ENCODE assay signal across 12 cellular contexts in genomic region chr17:33871720-33872535, GRCh38.
DNase-seq lines count a peak whose midpoint lies in the region; FAIRE-seq and TF ChIP-seq lines count a peak whose summit lies in the region.
"Had no signal": no experiment of that assay in that cellular context is flagged by ENCODE, and none has a peak within 500 bp of the region (broad histone marks: within the 10 kb centered on the region; RNA-seq: fewer than 3 reads in every experiment).

No MANE protein-coding gene starts in this region.

- peak; percentile 12 for DNase-seq in activated CD4-positive, alpha-beta memory T cell treated with anti-CD3 and anti-CD28 coated beads for 36 hours
- no peak for DNase-seq in activated CD4-positive, alpha-beta memory T cell treated with anti-CD3 and anti-CD28 coated beads, Interleukin-2, amount 10 ng/mL, durations not matched to agents 7 days and 5 days
- peak; percentile 3 for DNase-seq in NCI-H226
- DNase-seq in bronchial epithelial cell (ENCODE audit: low read depth): peak; percentile 82
- peak; percentile 88 for DNase-seq in renal cortical epithelial cell (ENCODE audit: low read depth)
- no peak for DNase-seq in NCI-H1092 (lab: John Stamatoyannopoulos, UW)
- no peak for DNase-seq in NCI-H128 (lab: John Stamatoyannopoulos, UW; ENCODE audit: unreplicated experiment)
- DNase-seq in testis: no peak
- DNase-seq: activated naive CD4-positive, alpha-beta T cell treated with anti-CD3 and anti-CD28 coated beads, Interleukin-2, amount 50 U/mL, for 16 hours; NCI-H187 treated with DMSO at 0.1 percent for 48 hours had no signal

- H3K9me3 Mint-ChIP-seq in activated CD4-positive, alpha-beta memory T cell treated with anti-CD3 and anti-CD28 coated beads for 36 hours: no peaks in the 10 kb centered on the region
- no peaks in the 10 kb centered on the region for H3K9me3 Mint-ChIP-seq in activated CD4-positive, alpha-beta memory T cell treated with anti-CD3 and anti-CD28 coated beads, Interleukin-2, amount 10 ng/mL, durations not matched to agents 7 days and 5 days

- CTCF ChIA-PET in activated CD4-positive, alpha-beta memory T cell treated with anti-CD3 and anti-CD28 coated beads for 36 hours (lab: Charles Lee): no interaction called here
- CTCF ChIA-PET in activated CD4-positive, alpha-beta memory T cell treated with anti-CD3 and anti-CD28 coated beads, Interleukin-2, amount 10 ng/mL, durations not matched to agents 7 days and 5 days (lab: Charles Lee): no interaction called here

- H3K9me3 ChIP-seq in testis: no peaks in the 10 kb centered on the region
- H3K9me3 ChIP-seq: SJCRH30 had no signal

- intact Hi-C loops in activated CD4-positive, alpha-beta memory T cell treated with anti-CD3 and anti-CD28 coated beads for 36 hours (cut with micrococcal nuclease): no loop called here
- intact Hi-C loops in testis (cut with DNase I; ENCODE audit: low total_unique reads): no loop called here

- no peak overlapping the region for H3K27ac Mint-ChIP-seq in activated CD4-positive, alpha-beta memory T cell treated with anti-CD3 and anti-CD28 coated beads for 36 hours
- no peak overlapping the region for H3K27ac Mint-ChIP-seq in activated CD4-positive, alpha-beta memory T cell treated with anti-CD3 and anti-CD28 coated beads, Interleukin-2, amount 10 ng/mL, durations not matched to agents 7 days and 5 days

- no peaks in the 10 kb centered on the region for H3K4me1 Mint-ChIP-seq in activated CD4-positive, alpha-beta memory T cell treated with anti-CD3 and anti-CD28 coated beads for 36 hours (ENCODE audit: low read depth)
- H3K4me1 Mint-ChIP-seq in activated CD4-positive, alpha-beta memory T cell treated with anti-CD3 and anti-CD28 coated beads, Interleukin-2, amount 10 ng/mL, durations not matched to agents 7 days and 5 days: no peaks in the 10 kb centered on the region

- no peaks in the 10 kb centered on the region for H3K36me3 Mint-ChIP-seq in activated CD4-positive, alpha-beta memory T cell treated with anti-CD3 and anti-CD28 coated beads for 36 hours
- H3K36me3 Mint-ChIP-seq in activated CD4-positive, alpha-beta memory T cell treated with anti-CD3 and anti-CD28 coated beads, Interleukin-2, amount 10 ng/mL, durations not matched to agents 7 days and 5 days (ENCODE audit: low read depth): no peaks in the 10 kb centered on the region

- H3K36me3 ChIP-seq in bronchial epithelial cell (ENCODE audit: control insufficient read depth, insufficient read depth, low read length) (no peaks in the 10 kb centered on the region), testis (ENCODE audit: low read depth, missing control alignments) (no peaks in the 10 kb centered on the region)
- H3K36me3 ChIP-seq: SJCRH30 had no signal

- H3K4me3 ChIP-seq in bronchial epithelial cell (ENCODE audit: low read depth, low read length) (no peak overlapping the region), testis (no peak overlapping the region)
- H3K4me3 ChIP-seq: coronary artery, SJCRH30 had no signal

- POLR2A ChIA-PET in activated CD4-positive, alpha-beta memory T cell treated with anti-CD3 and anti-CD28 coated beads for 36 hours (lab: Charles Lee): no interaction called here
- POLR2A ChIA-PET in activated CD4-positive, alpha-beta memory T cell treated with anti-CD3 and anti-CD28 coated beads, Interleukin-2, amount 10 ng/mL, durations not matched to agents 7 days and 5 days (lab: Charles Lee): no interaction called here

- no peaks in the 10 kb centered on the region for H3K4me1 ChIP-seq in testis
- H3K4me1 ChIP-seq: SJCRH30 had no signal

- peak; percentile 77 for FAIRE-seq in bronchial epithelial cell (lab: Jason Lieb, UNC)

- TF ChIP-seq POLR2A in testis (IDR thresholded peaks at IDR 0.05): no peak

- no peaks in the 10 kb centered on the region for H3K27me3 ChIP-seq in bronchial epithelial cell (ENCODE audit: control insufficient read depth, insufficient read depth, low read length)
- no peaks in the 10 kb centered on the region for H3K27me3 ChIP-seq in testis

- WGBS in testis, 2 donors: 75 to 78% methylated on average over 9 of the region's 9 CpGs

- no peak overlapping the region for H3K27ac ChIP-seq in testis
- H3K27ac ChIP-seq: coronary artery, SJCRH30 had no signal

- no peak overlapping the region for H3K4me3 Mint-ChIP-seq in activated CD4-positive, alpha-beta memory T cell treated with anti-CD3 and anti-CD28 coated beads for 36 hours
- no peak overlapping the region for H3K4me3 Mint-ChIP-seq in activated CD4-positive, alpha-beta memory T cell treated with anti-CD3 and anti-CD28 coated beads, Interleukin-2, amount 10 ng/mL, durations not matched to agents 7 days and 5 days

- H3K27me3 Mint-ChIP-seq in activated CD4-positive, alpha-beta memory T cell treated with anti-CD3 and anti-CD28 coated beads for 36 hours: peaks cover 12% of the 10 kb centered on the region
- peaks cover 9% of the 10 kb centered on the region for H3K27me3 Mint-ChIP-seq in activated CD4-positive, alpha-beta memory T cell treated with anti-CD3 and anti-CD28 coated beads, Interleukin-2, amount 10 ng/mL, durations not matched to agents 7 days and 5 days

- no peak for TF ChIP-seq CTCF in bronchial epithelial cell (IDR thresholded peaks at IDR 0.05; ENCODE audit: insufficient read depth, low read length, severe bottlenecking)
- no peak for TF ChIP-seq CTCF in testis (IDR thresholded peaks at IDR 0.05)

Comparison
In these comparisons a context has a peak if more than half of its experiments do, and no peak if none do; other contexts are left out.
1. DNase-seq: peak in activated CD4-positive, alpha-beta memory T cell treated with anti-CD3 and anti-CD28 coated beads for 36 hours (single experiment), NCI-H226 (single experiment), bronchial epithelial cell (single experiment) and renal cortical epithelial cell (single experiment); none in activated CD4-positive, alpha-beta memory T cell treated with anti-CD3 and anti-CD28 coated beads, Interleukin-2, amount 10 ng/mL, durations not matched to agents 7 days and 5 days (single experiment), NCI-H1092 (single experiment), NCI-H128 (single experiment) and testis (single experiment).